ENCODE assay signal across 8 cellular contexts in the genomic region with DNA sequence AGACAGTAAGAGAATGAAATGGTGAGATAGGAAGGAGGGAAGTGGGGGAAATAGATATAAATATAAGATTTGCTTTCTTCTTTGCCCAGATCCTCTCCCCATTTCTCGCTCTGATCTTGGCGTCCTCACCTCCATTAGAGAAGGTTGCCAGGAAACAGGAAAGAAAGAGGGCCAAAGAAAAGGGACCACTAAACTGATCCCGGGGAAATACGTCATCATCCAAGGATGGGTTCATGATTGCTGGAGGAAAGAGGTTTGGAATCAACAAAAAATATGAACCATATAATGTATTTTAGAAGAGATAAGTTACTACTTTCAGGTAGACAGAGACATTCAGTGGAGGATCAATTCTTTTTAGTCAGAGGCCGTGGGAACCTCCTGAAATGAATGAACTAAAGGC.
"Had no signal": no experiment of that assay in that cellular context is flagged by ENCODE, and none has a peak within 500 bp of the region (broad histone marks: within the 10 kb centered on the region; RNA-seq: fewer than 3 reads in every experiment).

No MANE protein-coding gene starts in this region.

- H3K36me3 Mint-ChIP-seq: IgD-negative memory B cell had no signal

- H3K4me3 Mint-ChIP-seq: IgD-negative memory B cell had no signal

- DNase-seq: IMR-90, KBM-7, KG1 had no signal

- H3K27ac Mint-ChIP-seq: IgD-negative memory B cell had no signal

- H3K27me3 Mint-ChIP-seq: IgD-negative memory B cell had no signal

- H3K27ac ChIP-seq: HL-60, KMS-11 had no signal

- ATAC-seq: K562 had no signal

- FAIRE-seq: HTR-8/SVneo, K562 had no signal

- H3K4me2 ChIP-seq: KMS-11 had no signal

- H3K4me1 Mint-ChIP-seq: IgD-negative memory B cell had no signal

- H3K4me3 ChIP-seq: K562 had no signal

- H3K9ac ChIP-seq: KMS-11 had no signal
